ENCODE assay signal across 1 cellular context in the genomic region with DNA sequence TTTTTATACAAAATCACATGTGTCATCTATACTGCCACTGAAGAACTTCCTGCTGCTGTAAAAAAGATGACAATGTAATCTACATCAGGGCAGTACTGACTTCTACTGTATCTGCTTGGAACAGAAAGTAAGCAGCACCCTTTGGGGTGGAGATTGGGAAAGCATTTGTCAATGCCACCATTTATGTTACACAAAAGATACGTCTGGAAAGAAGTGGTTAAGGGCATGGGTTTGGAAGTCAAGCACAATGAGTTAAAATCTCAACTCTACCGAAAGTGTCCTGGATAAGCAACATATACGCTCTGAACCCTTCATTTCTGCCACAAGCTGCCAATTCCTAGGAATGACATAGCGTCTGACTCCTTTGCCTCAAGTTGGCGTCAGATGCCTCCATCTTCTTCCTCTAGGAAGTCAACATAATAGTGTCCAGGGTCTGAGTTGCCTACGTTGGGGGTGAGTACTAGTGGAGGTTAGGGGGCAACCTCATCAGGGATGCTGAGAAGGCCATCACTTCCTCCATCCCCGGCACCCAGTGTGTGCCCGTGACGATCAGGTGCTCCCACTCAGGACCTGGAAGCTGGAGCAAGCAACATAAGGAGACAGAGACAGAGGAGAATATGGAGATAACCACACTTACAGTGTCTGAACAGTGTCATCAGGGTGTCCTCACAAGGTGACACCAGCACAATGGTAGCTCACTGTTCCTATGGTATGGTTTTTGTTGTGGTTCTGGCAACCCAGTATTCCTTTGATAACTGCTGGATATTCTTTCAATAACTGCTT.
A peak's percentile ranks its signal among the peaks of the same experiment; 100 is the strongest.
TF ChIP-seq lines count a peak whose summit lies in the region.

No MANE protein-coding gene starts in this region.

TF ChIP-seq in K562, 482 proteins besides CTCF, POLR2A, EP300 and RAD21 (continued from another document and continues in another):
- TF ChIP-seq ZNF134 (CRISPR knock-in tag; conservative IDR thresholded peaks at IDR 0.05) (no peak), IRF2 (CRISPR knock-in tag; IDR thresholded peaks at IDR 0.05) (no peak), MAFG (tag; conservative IDR thresholded peaks at IDR 0.05) (peak; percentile 63), GATA2 (CRISPR knock-in tag; IDR thresholded peaks at IDR 0.05) (peak; percentile 93), NCOA4 (IDR thresholded peaks at IDR 0.05; ENCODE audit: partially characterized antibody) (no peak), DPF2 (IDR thresholded peaks at IDR 0.05) (peak; percentile 96), PCBP2 (IDR thresholded peaks at IDR 0.05; ENCODE audit: low read depth, low read length, poor library complexity, severe bottlenecking) (no peak), ZNF407 (IDR thresholded peaks at IDR 0.05; ENCODE audit: low read depth) (no peak), ZNF197 (CRISPR knock-in tag; IDR thresholded peaks at IDR 0.05; ENCODE audit: low read depth) (no peak), PTRF (tag; IDR thresholded peaks at IDR 0.05) (no peak), ZNF766 (CRISPR knock-in tag; conservative IDR thresholded peaks at IDR 0.05) (peak; percentile 66; the same call in 1 of the 2 replicates), ZNF23 (CRISPR knock-in tag; IDR thresholded peaks at IDR 0.05) (no peak), ZFP36 (IDR thresholded peaks at IDR 0.05; ENCODE audit: low read depth, low read length, partially characterized antibody) (no peak), SAP30 (IDR thresholded peaks at IDR 0.05; ENCODE audit: borderline replicate concordance, insufficient read depth, low read depth, low read length, poor library complexity, severe bottlenecking) (no peak), MCM2 (IDR thresholded peaks at IDR 0.05; ENCODE audit: low read depth) (no peak), HDAC3 (IDR thresholded peaks at IDR 0.05; ENCODE audit: borderline replicate concordance, partially characterized antibody) (peak; percentile 82), HDAC8 (tag; IDR thresholded peaks at IDR 0.05) (no peak), NFXL1 (CRISPR knock-in tag; IDR thresholded peaks at IDR 0.05) (no peak), ELF1 (tag; IDR thresholded peaks at IDR 0.05) (no peak), ZNF224 (CRISPR knock-in tag; IDR thresholded peaks at IDR 0.05) (no peak), ATF1 (CRISPR knock-in tag; IDR thresholded peaks at IDR 0.05) (no peak), ATF1 (tag; IDR thresholded peaks at IDR 0.05) (peak; percentile 51; the same call in 1 of the 2 replicates), TEAD1 (CRISPR knock-in tag; IDR thresholded peaks at IDR 0.05) (no peak), ZKSCAN1 (IDR thresholded peaks at IDR 0.05; ENCODE audit: low read depth, low read length) (peak; percentile 47; the same call in 1 of the 2 replicates), FUS (optimal IDR thresholded peaks at IDR 0.05; ENCODE audit: low read depth, low read length) (no peak), BDP1 (IDR thresholded peaks at IDR 0.05; ENCODE audit: insufficient read depth, insufficient read length) (no peak), THRA (IDR thresholded peaks at IDR 0.05) (no peak), CAMTA2 (CRISPR knock-in tag; conservative IDR thresholded peaks at IDR 0.05) (no peak), RBM22 (IDR thresholded peaks at IDR 0.05; ENCODE audit: low read depth, low read length, poor library complexity, severe bottlenecking) (no peak), GABPB1 (CRISPR knock-in tag; IDR thresholded peaks at IDR 0.05) (no peak), ESRRB (CRISPR knock-in tag; IDR thresholded peaks at IDR 0.05; ENCODE audit: borderline replicate concordance) (no peak), ZNF232 (CRISPR knock-in tag; IDR thresholded peaks at IDR 0.05) (no peak), OTX1 (CRISPR knock-in tag; IDR thresholded peaks at IDR 0.05) (no peak), SUPT5H (IDR thresholded peaks at IDR 0.05) (no peak), ZNF24 (IDR thresholded peaks at IDR 0.05) (no peak), RFX5 (IDR thresholded peaks at IDR 0.05; ENCODE audit: low read depth, low read length) (no peak), FOXA1 (IDR thresholded peaks at IDR 0.05; ENCODE audit: borderline replicate concordance) (no peak), NEUROD1 (IDR thresholded peaks at IDR 0.05; ENCODE audit: borderline replicate concordance, low read depth, low read length, partially characterized antibody) (peak; percentile 52), STAT5B (CRISPR knock-in tag; IDR thresholded peaks at IDR 0.05) (no peak)
- TF ChIP-seq, protein P1, sequence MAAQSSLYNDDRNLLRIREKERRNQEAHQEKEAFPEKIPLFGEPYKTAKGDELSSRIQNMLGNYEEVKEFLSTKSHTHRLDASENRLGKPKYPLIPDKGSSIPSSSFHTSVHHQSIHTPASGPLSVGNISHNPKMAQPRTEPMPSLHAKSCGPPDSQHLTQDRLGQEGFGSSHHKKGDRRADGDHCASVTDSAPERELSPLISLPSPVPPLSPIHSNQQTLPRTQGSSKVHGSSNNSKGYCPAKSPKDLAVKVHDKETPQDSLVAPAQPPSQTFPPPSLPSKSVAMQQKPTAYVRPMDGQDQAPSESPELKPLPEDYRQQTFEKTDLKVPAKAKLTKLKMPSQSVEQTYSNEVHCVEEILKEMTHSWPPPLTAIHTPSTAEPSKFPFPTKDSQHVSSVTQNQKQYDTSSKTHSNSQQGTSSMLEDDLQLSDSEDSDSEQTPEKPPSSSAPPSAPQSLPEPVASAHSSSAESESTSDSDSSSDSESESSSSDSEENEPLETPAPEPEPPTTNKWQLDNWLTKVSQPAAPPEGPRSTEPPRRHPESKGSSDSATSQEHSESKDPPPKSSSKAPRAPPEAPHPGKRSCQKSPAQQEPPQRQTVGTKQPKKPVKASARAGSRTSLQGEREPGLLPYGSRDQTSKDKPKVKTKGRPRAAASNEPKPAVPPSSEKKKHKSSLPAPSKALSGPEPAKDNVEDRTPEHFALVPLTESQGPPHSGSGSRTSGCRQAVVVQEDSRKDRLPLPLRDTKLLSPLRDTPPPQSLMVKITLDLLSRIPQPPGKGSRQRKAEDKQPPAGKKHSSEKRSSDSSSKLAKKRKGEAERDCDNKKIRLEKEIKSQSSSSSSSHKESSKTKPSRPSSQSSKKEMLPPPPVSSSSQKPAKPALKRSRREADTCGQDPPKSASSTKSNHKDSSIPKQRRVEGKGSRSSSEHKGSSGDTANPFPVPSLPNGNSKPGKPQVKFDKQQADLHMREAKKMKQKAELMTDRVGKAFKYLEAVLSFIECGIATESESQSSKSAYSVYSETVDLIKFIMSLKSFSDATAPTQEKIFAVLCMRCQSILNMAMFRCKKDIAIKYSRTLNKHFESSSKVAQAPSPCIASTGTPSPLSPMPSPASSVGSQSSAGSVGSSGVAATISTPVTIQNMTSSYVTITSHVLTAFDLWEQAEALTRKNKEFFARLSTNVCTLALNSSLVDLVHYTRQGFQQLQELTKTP (IDR thresholded peaks at IDR 0.05; ENCODE audit: low read depth in 1 of 2, partially characterized antibody in 2 of 2): no peak
- TF ChIP-seq, protein P2, sequence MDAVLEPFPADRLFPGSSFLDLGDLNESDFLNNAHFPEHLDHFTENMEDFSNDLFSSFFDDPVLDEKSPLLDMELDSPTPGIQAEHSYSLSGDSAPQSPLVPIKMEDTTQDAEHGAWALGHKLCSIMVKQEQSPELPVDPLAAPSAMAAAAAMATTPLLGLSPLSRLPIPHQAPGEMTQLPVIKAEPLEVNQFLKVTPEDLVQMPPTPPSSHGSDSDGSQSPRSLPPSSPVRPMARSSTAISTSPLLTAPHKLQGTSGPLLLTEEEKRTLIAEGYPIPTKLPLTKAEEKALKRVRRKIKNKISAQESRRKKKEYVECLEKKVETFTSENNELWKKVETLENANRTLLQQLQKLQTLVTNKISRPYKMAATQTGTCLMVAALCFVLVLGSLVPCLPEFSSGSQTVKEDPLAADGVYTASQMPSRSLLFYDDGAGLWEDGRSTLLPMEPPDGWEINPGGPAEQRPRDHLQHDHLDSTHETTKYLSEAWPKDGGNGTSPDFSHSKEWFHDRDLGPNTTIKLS (IDR thresholded peaks at IDR 0.05; ENCODE audit: borderline replicate concordance, low read depth): no peak
- TF ChIP-seq, protein P3, sequence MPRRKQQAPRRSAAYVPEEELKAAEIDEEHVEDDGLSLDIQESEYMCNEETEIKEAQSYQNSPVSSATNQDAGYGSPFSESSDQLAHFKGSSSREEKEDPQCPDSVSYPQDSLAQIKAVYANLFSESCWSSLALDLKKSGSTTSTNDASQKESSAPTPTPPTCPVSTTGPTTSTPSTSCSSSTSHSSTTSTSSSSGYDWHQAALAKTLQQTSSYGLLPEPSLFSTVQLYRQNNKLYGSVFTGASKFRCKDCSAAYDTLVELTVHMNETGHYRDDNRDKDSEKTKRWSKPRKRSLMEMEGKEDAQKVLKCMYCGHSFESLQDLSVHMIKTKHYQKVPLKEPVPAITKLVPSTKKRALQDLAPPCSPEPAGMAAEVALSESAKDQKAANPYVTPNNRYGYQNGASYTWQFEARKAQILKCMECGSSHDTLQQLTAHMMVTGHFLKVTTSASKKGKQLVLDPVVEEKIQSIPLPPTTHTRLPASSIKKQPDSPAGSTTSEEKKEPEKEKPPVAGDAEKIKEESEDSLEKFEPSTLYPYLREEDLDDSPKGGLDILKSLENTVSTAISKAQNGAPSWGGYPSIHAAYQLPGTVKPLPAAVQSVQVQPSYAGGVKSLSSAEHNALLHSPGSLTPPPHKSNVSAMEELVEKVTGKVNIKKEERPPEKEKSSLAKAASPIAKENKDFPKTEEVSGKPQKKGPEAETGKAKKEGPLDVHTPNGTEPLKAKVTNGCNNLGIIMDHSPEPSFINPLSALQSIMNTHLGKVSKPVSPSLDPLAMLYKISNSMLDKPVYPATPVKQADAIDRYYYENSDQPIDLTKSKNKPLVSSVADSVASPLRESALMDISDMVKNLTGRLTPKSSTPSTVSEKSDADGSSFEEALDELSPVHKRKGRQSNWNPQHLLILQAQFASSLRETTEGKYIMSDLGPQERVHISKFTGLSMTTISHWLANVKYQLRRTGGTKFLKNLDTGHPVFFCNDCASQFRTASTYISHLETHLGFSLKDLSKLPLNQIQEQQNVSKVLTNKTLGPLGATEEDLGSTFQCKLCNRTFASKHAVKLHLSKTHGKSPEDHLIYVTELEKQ (CRISPR knock-in tag; IDR thresholded peaks at IDR 0.05): no peak
- TF ChIP-seq, protein P4, sequence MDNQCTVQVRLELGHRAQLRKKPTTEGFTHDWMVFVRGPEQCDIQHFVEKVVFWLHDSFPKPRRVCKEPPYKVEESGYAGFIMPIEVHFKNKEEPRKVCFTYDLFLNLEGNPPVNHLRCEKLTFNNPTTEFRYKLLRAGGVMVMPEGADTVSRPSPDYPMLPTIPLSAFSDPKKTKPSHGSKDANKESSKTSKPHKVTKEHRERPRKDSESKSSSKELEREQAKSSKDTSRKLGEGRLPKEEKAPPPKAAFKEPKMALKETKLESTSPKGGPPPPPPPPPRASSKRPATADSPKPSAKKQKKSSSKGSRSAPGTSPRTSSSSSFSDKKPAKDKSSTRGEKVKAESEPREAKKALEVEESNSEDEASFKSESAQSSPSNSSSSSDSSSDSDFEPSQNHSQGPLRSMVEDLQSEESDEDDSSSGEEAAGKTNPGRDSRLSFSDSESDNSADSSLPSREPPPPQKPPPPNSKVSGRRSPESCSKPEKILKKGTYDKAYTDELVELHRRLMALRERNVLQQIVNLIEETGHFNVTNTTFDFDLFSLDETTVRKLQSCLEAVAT (IDR thresholded peaks at IDR 0.05): no peak
